Comparison of ENCODE assay signal across 8 cellular contexts in genomic region chr18:79625195-79625923, GRCh38. TPM values are rescaled to one million over a fixed set of nuclear protein-coding genes. Genes with fewer than 3 reads are reported as not detected.
DNase-seq lines count a peak whose midpoint lies in the region; ATAC-seq and TF ChIP-seq lines count a peak whose summit lies in the region.

No MANE protein-coding gene starts in this region.

- no peak overlapping the region for H3K27ac Mint-ChIP-seq in activated CD4-positive, alpha-beta T cell treated with anti-CD3 and anti-CD28 coated beads for 36 hours
- peak overlapping the region; percentile 79 for H3K27ac Mint-ChIP-seq in activated B cell treated with CpG ODN at 0.5 μM for 24 hours
- H3K27ac Mint-ChIP-seq in endodermal cell, result no peak overlapping the region

- DNase-seq in activated CD4-positive, alpha-beta T cell treated with anti-CD3 and anti-CD28 coated beads for 36 hours, result peak; percentile 27
- no peak for DNase-seq in activated CD4-positive, alpha-beta T cell treated with anti-CD3 and anti-CD28 coated beads, Interleukin-2, amount 50 U/mL, for 4 hours
- DNase-seq in activated B cell treated with CpG ODN at 0.5 μM for 24 hours (peak; percentile 42), sigmoid colon (peak; percentile 49), endodermal cell (no peak)
- no peak for DNase-seq in stimulated activated CD4-positive, alpha-beta T cell treated with anti-CD3 and anti-CD28 coated beads, Interleukin-1b, Interleukin-23, amount 100 ng/mL, for 48 hours
- no peak for DNase-seq in stimulated activated CD4-positive, alpha-beta T cell treated with anti-CD3 and anti-CD28 coated beads, Interleukin-4, amount 100 ng/mL, for 1 hour

- no peak overlapping the region for H3K4me3 Mint-ChIP-seq in activated CD4-positive, alpha-beta T cell treated with anti-CD3 and anti-CD28 coated beads for 36 hours
- H3K4me3 Mint-ChIP-seq in activated B cell treated with CpG ODN at 0.5 μM for 24 hours (peak overlapping the region; percentile 73), endodermal cell (no peak overlapping the region)

- H3K9me3 Mint-ChIP-seq in activated CD4-positive, alpha-beta T cell treated with anti-CD3 and anti-CD28 coated beads for 36 hours (ENCODE audit: low read depth), result no peaks in the 10 kb centered on the region
- H3K9me3 Mint-ChIP-seq in activated B cell treated with CpG ODN at 0.5 μM for 24 hours, result no peaks in the 10 kb centered on the region
- H3K9me3 Mint-ChIP-seq in endodermal cell, result no peaks in the 10 kb centered on the region

- no peaks in the 10 kb centered on the region for H3K36me3 Mint-ChIP-seq in activated CD4-positive, alpha-beta T cell treated with anti-CD3 and anti-CD28 coated beads for 36 hours (ENCODE audit: low read depth)
- H3K36me3 Mint-ChIP-seq in activated B cell treated with CpG ODN at 0.5 μM for 24 hours (ENCODE audit: low read depth) (no peaks in the 10 kb centered on the region), endodermal cell (ENCODE audit: low read depth) (no peaks in the 10 kb centered on the region)

- no peak for TF ChIP-seq POLR2A in sigmoid colon (IDR thresholded peaks at IDR 0.05)

- no peaks in the 10 kb centered on the region for H3K4me1 ChIP-seq in sigmoid colon
- H3K4me1 ChIP-seq in endodermal cell (ENCODE audit: control insufficient read depth, insufficient read depth, low read length), result no peaks in the 10 kb centered on the region

- intact Hi-C loops in activated CD4-positive, alpha-beta T cell treated with anti-CD3 and anti-CD28 coated beads for 36 hours (cut with DNase I, micrococcal nuclease), result no loop called here
- intact Hi-C loops in activated B cell treated with CpG ODN at 0.5 μM for 24 hours (cut with micrococcal nuclease), result loop anchor here (1.0 kb wide), 1 partner anchor 165 kb away; no protein-coding TSS in a partner anchor
- intact Hi-C loops in sigmoid colon (cut with DNase I), result no loop called here

- H3K9ac ChIP-seq in endodermal cell (ENCODE audit: extremely low read depth, low read length, poor library complexity, severe bottlenecking), result no peak overlapping the region

- TF ChIP-seq EP300 in sigmoid colon (IDR thresholded peaks at IDR 0.05), result no peak

- peaks cover 0 to 18% (median 0%) of the 10 kb centered on the region in 3 donors for H3K27me3 ChIP-seq in sigmoid colon
- no peaks in the 10 kb centered on the region for H3K27me3 ChIP-seq in endodermal cell (ENCODE audit: control insufficient read depth, insufficient read depth, low read length, poor library complexity, severe bottlenecking)

- H3K36me3 ChIP-seq in sigmoid colon (no peaks in the 10 kb centered on the region), endodermal cell (ENCODE audit: control insufficient read depth, insufficient read depth, low read length) (no peaks in the 10 kb centered on the region)

- peak; percentile 55 for ATAC-seq in activated CD4-positive, alpha-beta T cell treated with anti-CD3 and anti-CD28 coated beads for 36 hours
- ATAC-seq in HG03066 (IDR thresholded peaks at IDR 0.05; ENCODE audit: low read depth, unreplicated experiment) (peak; percentile 76), activated B cell treated with CpG ODN at 0.5 μM for 24 hours (ENCODE audit: low read depth) (peak; percentile 85)

- TF ChIP-seq CTCF in activated B cell treated with CpG ODN at 0.5 μM for 24 hours (IDR thresholded peaks at IDR 0.05) (no peak), sigmoid colon (IDR thresholded peaks at IDR 0.05) (no peak), endodermal cell (conservative IDR thresholded peaks at IDR 0.05) (no peak)

- 36 to 57% methylated on average over 17 of the region's 17 CpGs for WGBS in sigmoid colon, 2 donors
- WGBS in endodermal cell (ENCODE audit: insufficient coverage in 1 of 2, insufficient read length in 1 of 2), 2 experiments, result 90 to 91% methylated on average over 17 of the region's 17 CpGs

- peaks cover 7% of the 10 kb centered on the region for H3K27me3 Mint-ChIP-seq in activated CD4-positive, alpha-beta T cell treated with anti-CD3 and anti-CD28 coated beads for 36 hours
- H3K27me3 Mint-ChIP-seq in activated B cell treated with CpG ODN at 0.5 μM for 24 hours (no peaks in the 10 kb centered on the region), endodermal cell (ENCODE audit: insufficient read depth) (peaks cover 1% of the 10 kb centered on the region)

- no peak overlapping the region for H3K4me3 ChIP-seq in sigmoid colon
- H3K4me3 ChIP-seq in endodermal cell (ENCODE audit: low read length), result no peak overlapping the region

- no peak overlapping the region for H3K27ac ChIP-seq in sigmoid colon
- H3K27ac ChIP-seq in endodermal cell (ENCODE audit: low read depth, low read length), result no peak overlapping the region

- POLR2A ChIA-PET in activated CD4-positive, alpha-beta T cell treated with anti-CD3 and anti-CD28 coated beads for 36 hours (lab: Charles Lee), result no interaction called here
- POLR2A ChIA-PET in activated B cell treated with CpG ODN at 0.5 μM for 24 hours (lab: Charles Lee), result interaction anchor here (0.6 to 2.1 kb wide), 9 partner anchors 18 to 246 kb away, joined by 3 to 9 read pairs (median 3); no protein-coding TSS in a partner anchor

- H3K9me3 ChIP-seq in sigmoid colon (no peaks in the 10 kb centered on the region), endodermal cell (ENCODE audit: control insufficient read depth, low read length) (no peaks in the 10 kb centered on the region)

- CTCF ChIA-PET in activated CD4-positive, alpha-beta T cell treated with anti-CD3 and anti-CD28 coated beads for 36 hours (lab: Charles Lee), result interaction anchor here (1.0 to 1.2 kb wide), 3 partner anchors 9 to 50 kb away, joined by 3 to 4 read pairs (median 3); no protein-coding TSS in a partner anchor
- CTCF ChIA-PET in activated B cell treated with CpG ODN at 0.5 μM for 24 hours (lab: Charles Lee), result interaction anchor here (0.6 to 2.3 kb wide), 7 partner anchors 11 to 250 kb away, joined by 3 to 11 read pairs (median 4); no protein-coding TSS in a partner anchor

- H3K4me1 Mint-ChIP-seq in activated CD4-positive, alpha-beta T cell treated with anti-CD3 and anti-CD28 coated beads for 36 hours, result peaks cover 10% of the 10 kb centered on the region
- H3K4me1 Mint-ChIP-seq in activated B cell treated with CpG ODN at 0.5 μM for 24 hours, result peaks cover 51% of the 10 kb centered on the region
- H3K4me1 Mint-ChIP-seq in endodermal cell, result peaks cover 10% of the 10 kb centered on the region

RNA-seq across cellular contexts. Expression of gene CTDP1, which starts 54.2 kb away (rescaled TPM):
- total RNA-seq in activated CD4-positive, alpha-beta T cell treated with anti-CD3 and anti-CD28 coated beads for 36 hours, result 10 to 100 TPM; 36.7 to 45.5 TPM
- total RNA-seq in activated B cell treated with CpG ODN at 0.5 μM for 24 hours (28.1 and 33.8 TPM in 2 replicates), sigmoid colon (10 to 100 TPM; 11.1 to 14.7 (median 12.6) TPM), endodermal cell (10 to 100 TPM; 29.8 to 35.6 TPM)
- polyA plus RNA-seq in sigmoid colon, result 10 to 100 TPM; 15.6 to 25.9 (median 22.3) TPM
- polyA plus RNA-seq in endodermal cell (2013, experiment 1 of 2), result 21.1 TPM
- 18.8 TPM for polyA plus RNA-seq in endodermal cell (2013, experiment 2 of 2)

Comparison
In these comparisons a context has a peak if more than half of its experiments do, and no peak if none do; other contexts are left out.
1. DNase-seq: peak in activated CD4-positive, alpha-beta T cell treated with anti-CD3 and anti-CD28 coated beads for 36 hours (single experiment), activated B cell treated with CpG ODN at 0.5 μM for 24 hours (single experiment) and sigmoid colon (single experiment); none in activated CD4-positive, alpha-beta T cell treated with anti-CD3 and anti-CD28 coated beads, Interleukin-2, amount 50 U/mL, for 4 hours (0 of 2), stimulated activated CD4-positive, alpha-beta T cell treated with anti-CD3 and anti-CD28 coated beads, Interleukin-1b, Interleukin-23, amount 100 ng/mL, for 48 hours (single experiment), stimulated activated CD4-positive, alpha-beta T cell treated with anti-CD3 and anti-CD28 coated beads, Interleukin-4, amount 100 ng/mL, for 1 hour (single experiment) and endodermal cell (single experiment).
2. Peak in every context shown above with its lines, with median percentiles within 50 percentile points of each other: ATAC-seq.